Comparison of ENCODE assay signal across 1 cellular context in the genomic region with DNA sequence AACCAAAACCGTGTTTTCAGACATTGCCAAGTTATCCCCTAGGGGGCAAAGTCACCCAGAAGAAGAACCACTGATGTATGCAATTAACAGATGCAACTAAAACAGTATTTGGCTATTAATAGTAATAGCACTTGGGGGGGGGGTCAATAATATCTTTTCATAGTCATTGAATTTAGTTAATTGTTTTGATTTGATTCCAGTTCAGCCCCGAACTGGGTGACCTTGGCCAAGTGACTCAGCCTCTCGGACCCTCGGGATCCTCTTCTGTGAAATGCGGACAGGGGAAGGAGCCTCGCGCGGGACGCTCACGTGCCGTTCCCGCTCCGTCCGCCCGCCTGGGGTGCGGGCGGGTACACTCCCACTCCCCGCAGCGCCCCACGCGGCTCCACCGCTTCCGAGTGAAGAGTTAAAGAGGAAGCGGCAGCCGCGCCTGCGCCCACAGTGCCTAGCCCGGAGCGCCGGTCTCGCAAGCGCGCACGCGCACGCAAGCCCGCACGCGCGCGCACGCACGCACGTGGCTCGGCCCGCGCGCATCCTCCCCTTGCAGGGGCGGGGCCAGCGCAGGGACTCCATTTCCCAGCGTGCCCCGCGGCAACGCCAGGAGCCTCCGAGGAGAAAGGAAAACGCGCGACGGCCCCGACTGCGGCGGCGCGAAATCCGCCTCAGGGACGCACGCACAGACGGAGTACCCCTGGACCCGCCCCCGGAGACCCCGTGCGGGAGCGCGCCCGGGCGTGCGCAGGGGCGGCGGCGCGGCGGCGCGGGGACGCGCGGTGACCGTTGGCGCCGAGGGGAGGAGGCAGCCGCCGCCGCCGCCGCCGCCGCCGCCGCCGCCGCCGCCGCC.
TF ChIP-seq lines count a peak whose summit lies in the region.

A gene (plus strand): TSS at position 769 of the 844 bp plus-strand sequence. CDS start 188 bp downstream, outside the sequence.

TF ChIP-seq in SK-N-SH, 30 proteins besides CTCF, POLR2A, EP300 and RAD21 (continued from another document):
- peak; percentile 74; the same call in 1 of the 2 replicates for TF ChIP-seq MXI1 (IDR thresholded peaks at IDR 0.05; ENCODE audit: low read depth, low read length)
- TF ChIP-seq FOSL2 (IDR thresholded peaks at IDR 0.05; ENCODE audit: borderline replicate concordance, low read depth) = no peak
- TF ChIP-seq GATA2 (CRISPR knock-in tag; IDR thresholded peaks at IDR 0.05) = no peak
- peak; percentile 82 for TF ChIP-seq POLR2AphosphoS5 (IDR thresholded peaks at IDR 0.05; ENCODE audit: low read depth, low read length)
- peak; percentile 7; the same call in 1 of the 2 replicates for TF ChIP-seq TAF1 (IDR thresholded peaks at IDR 0.05; ENCODE audit: borderline replicate concordance, low read depth, low read length)
- peak; percentile 31 for TF ChIP-seq ELF1 (IDR thresholded peaks at IDR 0.05)
- TF ChIP-seq RCOR1 (IDR thresholded peaks at IDR 0.05; ENCODE audit: low read length) = no peak
- TF ChIP-seq, protein P1, sequence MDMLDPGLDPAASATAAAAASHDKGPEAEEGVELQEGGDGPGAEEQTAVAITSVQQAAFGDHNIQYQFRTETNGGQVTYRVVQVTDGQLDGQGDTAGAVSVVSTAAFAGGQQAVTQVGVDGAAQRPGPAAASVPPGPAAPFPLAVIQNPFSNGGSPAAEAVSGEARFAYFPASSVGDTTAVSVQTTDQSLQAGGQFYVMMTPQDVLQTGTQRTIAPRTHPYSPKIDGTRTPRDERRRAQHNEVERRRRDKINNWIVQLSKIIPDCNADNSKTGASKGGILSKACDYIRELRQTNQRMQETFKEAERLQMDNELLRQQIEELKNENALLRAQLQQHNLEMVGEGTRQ (IDR thresholded peaks at IDR 0.05; ENCODE audit: borderline replicate concordance, low read depth, low read length) = peak; percentile 39; the same call in 1 of the 2 replicates
- no peak for TF ChIP-seq FOXM1 (IDR thresholded peaks at IDR 0.05; ENCODE audit: low read depth)
- TF ChIP-seq, protein P2, sequence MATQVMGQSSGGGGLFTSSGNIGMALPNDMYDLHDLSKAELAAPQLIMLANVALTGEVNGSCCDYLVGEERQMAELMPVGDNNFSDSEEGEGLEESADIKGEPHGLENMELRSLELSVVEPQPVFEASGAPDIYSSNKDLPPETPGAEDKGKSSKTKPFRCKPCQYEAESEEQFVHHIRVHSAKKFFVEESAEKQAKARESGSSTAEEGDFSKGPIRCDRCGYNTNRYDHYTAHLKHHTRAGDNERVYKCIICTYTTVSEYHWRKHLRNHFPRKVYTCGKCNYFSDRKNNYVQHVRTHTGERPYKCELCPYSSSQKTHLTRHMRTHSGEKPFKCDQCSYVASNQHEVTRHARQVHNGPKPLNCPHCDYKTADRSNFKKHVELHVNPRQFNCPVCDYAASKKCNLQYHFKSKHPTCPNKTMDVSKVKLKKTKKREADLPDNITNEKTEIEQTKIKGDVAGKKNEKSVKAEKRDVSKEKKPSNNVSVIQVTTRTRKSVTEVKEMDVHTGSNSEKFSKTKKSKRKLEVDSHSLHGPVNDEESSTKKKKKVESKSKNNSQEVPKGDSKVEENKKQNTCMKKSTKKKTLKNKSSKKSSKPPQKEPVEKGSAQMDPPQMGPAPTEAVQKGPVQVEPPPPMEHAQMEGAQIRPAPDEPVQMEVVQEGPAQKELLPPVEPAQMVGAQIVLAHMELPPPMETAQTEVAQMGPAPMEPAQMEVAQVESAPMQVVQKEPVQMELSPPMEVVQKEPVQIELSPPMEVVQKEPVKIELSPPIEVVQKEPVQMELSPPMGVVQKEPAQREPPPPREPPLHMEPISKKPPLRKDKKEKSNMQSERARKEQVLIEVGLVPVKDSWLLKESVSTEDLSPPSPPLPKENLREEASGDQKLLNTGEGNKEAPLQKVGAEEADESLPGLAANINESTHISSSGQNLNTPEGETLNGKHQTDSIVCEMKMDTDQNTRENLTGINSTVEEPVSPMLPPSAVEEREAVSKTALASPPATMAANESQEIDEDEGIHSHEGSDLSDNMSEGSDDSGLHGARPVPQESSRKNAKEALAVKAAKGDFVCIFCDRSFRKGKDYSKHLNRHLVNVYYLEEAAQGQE (IDR thresholded peaks at IDR 0.05; ENCODE audit: low read depth, low read length) = 0 out of 2 replicates have a peak, but pooled peaks have one; percentile 27
- no peak for TF ChIP-seq MEF2A (IDR thresholded peaks at IDR 0.05; ENCODE audit: borderline replicate concordance, low read depth)
- no peak for TF ChIP-seq FOXJ3 (CRISPR knock-in tag; IDR thresholded peaks at IDR 0.05)
- peak; percentile 13; the same call in 1 of the 2 replicates for TF ChIP-seq TCF12 (IDR thresholded peaks at IDR 0.05)
- 0 out of 2 replicates have a peak, but pooled peaks have one; percentile 15 for TF ChIP-seq SMC3 (IDR thresholded peaks at IDR 0.05; ENCODE audit: low read depth, low read length)
- TF ChIP-seq, protein P3, sequence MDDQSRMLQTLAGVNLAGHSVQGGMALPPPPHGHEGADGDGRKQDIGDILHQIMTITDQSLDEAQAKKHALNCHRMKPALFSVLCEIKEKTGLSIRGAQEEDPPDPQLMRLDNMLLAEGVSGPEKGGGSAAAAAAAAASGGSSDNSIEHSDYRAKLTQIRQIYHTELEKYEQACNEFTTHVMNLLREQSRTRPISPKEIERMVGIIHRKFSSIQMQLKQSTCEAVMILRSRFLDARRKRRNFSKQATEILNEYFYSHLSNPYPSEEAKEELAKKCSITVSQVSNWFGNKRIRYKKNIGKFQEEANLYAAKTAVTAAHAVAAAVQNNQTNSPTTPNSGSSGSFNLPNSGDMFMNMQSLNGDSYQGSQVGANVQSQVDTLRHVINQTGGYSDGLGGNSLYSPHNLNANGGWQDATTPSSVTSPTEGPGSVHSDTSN (IDR thresholded peaks at IDR 0.05) = no peak
- TF ChIP-seq RFX5 (IDR thresholded peaks at IDR 0.05; ENCODE audit: low read length) = no peak
